ENCODE assay signal across 9 cellular contexts in the genomic region with DNA sequence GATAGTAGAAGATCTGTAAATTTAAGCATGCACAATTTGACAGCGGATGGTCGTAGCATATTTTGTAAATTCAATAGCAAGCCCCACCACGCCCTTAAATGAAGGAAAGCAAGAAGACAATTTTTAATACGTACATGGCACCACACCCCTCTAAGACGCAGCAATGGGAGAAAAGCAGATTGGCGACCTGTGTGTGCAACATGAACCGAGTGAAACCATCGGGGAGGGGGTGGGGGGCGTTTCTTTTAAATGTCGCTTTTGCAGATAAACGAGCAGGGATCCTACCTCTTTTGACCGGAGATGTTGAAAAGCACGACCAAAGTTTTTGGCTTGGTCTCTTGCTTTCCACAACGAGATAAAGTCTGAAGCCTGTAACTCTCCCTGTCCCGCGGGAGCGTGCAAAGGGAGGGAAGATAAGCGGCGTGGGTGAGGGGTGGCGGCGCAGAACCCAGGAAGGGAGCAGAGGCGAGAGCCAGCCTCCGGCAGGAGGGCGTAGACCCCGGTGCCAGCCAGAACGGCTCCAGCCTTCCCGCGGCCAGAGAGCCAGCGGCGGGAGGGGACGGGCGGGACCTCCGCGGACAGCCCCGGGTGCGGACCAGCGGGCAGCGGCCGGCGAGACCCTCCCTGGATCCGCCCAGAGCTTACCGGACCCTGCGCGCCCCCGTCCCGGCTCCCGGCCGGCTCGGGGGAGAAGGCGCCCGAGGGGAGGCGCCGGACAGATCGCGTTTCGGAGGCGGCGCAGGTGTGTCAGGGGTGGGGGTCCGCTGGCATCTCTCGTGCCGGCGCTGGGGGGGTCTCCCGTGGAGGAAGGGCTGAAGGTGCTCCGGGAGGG. TPM values are rescaled to one million over a fixed set of nuclear protein-coding genes. Genes with fewer than 3 reads are reported as not detected.
DNase-seq lines count a peak whose midpoint lies in the region; ATAC-seq, FAIRE-seq and TF ChIP-seq lines count a peak whose summit lies in the region.
"Had no signal": no experiment of that assay in that cellular context is flagged by ENCODE, and none has a peak within 500 bp of the region (broad histone marks: within the 10 kb centered on the region; RNA-seq: fewer than 3 reads in every experiment).

A gene with protein sequence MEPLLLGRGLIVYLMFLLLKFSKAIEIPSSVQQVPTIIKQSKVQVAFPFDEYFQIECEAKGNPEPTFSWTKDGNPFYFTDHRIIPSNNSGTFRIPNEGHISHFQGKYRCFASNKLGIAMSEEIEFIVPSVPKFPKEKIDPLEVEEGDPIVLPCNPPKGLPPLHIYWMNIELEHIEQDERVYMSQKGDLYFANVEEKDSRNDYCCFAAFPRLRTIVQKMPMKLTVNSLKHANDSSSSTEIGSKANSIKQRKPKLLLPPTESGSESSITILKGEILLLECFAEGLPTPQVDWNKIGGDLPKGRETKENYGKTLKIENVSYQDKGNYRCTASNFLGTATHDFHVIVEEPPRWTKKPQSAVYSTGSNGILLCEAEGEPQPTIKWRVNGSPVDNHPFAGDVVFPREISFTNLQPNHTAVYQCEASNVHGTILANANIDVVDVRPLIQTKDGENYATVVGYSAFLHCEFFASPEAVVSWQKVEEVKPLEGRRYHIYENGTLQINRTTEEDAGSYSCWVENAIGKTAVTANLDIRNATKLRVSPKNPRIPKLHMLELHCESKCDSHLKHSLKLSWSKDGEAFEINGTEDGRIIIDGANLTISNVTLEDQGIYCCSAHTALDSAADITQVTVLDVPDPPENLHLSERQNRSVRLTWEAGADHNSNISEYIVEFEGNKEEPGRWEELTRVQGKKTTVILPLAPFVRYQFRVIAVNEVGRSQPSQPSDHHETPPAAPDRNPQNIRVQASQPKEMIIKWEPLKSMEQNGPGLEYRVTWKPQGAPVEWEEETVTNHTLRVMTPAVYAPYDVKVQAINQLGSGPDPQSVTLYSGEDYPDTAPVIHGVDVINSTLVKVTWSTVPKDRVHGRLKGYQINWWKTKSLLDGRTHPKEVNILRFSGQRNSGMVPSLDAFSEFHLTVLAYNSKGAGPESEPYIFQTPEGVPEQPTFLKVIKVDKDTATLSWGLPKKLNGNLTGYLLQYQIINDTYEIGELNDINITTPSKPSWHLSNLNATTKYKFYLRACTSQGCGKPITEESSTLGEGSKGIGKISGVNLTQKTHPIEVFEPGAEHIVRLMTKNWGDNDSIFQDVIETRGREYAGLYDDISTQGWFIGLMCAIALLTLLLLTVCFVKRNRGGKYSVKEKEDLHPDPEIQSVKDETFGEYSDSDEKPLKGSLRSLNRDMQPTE (N-terminal part only) (plus strand): TSS at position 442 of the 832 bp plus-strand sequence. CDS start 123,014 bp downstream, outside the sequence.

- peak within 1 kb of the TSS; percentile 59 for H3K4me2 ChIP-seq in fibroblast of lung (ENCODE audit: extremely low read depth, insufficient read depth, low read length)

- H3K27ac ChIP-seq in fibroblast of lung (ENCODE audit: insufficient read depth, low read length): no peak within 1 kb of the TSS
- no peak within 1 kb of the TSS for H3K27ac ChIP-seq in pancreas
- H3K27ac ChIP-seq: HL-60 had no signal

- H3K4me3 ChIP-seq in fibroblast of lung (replicated peaks in 1 of 4; ENCODE audit: control extremely low read depth in 1 of 4, insufficient read depth in 1 of 4, low read depth in 3 of 4, low read length in 4 of 4) (peak within 1 kb of the TSS in 2 of 4 experiments; percentile 36 to 64), pancreas (peak within 1 kb of the TSS; percentile 6 to 56 (median 30))

- no peaks in the 10 kb centered on the region for H3K79me2 ChIP-seq in fibroblast of lung (ENCODE audit: control insufficient read depth, insufficient read depth, low read length)

- H3K36me3 ChIP-seq in fibroblast of lung (ENCODE audit: control insufficient read depth, insufficient read depth, low read length) (no peaks in the 10 kb centered on the region), pancreas (no peaks in the 10 kb centered on the region)

- TF ChIP-seq CTCF in fibroblast of lung (conservative IDR thresholded peaks at IDR 0.05 in 1 of 2, IDR thresholded peaks at IDR 0.05 in 1 of 2; ENCODE audit: low read depth in 1 of 2, low read length in 2 of 2) (no peak), pancreas (IDR thresholded peaks at IDR 0.05) (no peak)

- H2AFZ ChIP-seq in fibroblast of lung (ENCODE audit: low read length): no peak within 1 kb of the TSS

- no peaks in the 10 kb centered on the region for H4K20me1 ChIP-seq in fibroblast of lung (ENCODE audit: control insufficient read depth, extremely low read depth, insufficient read depth, low read length)

- intact Hi-C loops in pancreas (cut with DNase I): no loop called here

- FAIRE-seq in GM12892 (lab: Jason Lieb, UNC): no peak
- FAIRE-seq in pancreas (lab: Jason Lieb, UNC): no peak

- H3K9ac ChIP-seq in fibroblast of lung (ENCODE audit: insufficient read depth, low read length): no peak within 1 kb of the TSS

- 2 to 3% methylated on average over 37 to 64 of the region's 64 CpGs for WGBS in pancreas, 2 donors

- no peak for TF ChIP-seq POLR2A in GM12892 (IDR thresholded peaks at IDR 0.05; ENCODE audit: low read depth, low read length)

- ATAC-seq in pancreas (peak; percentile 38 to 67 (median 46)), HG02571 (IDR thresholded peaks at IDR 0.05; ENCODE audit: unreplicated experiment) (no peak)

- peak; percentile 17 for DNase-seq in GM12892 (ENCODE audit: insufficient read length)
- peak; percentile 39 to 49 for DNase-seq in NCI-H1930 (lab: John Stamatoyannopoulos, UW)
- peak in 1 of 2 donors; percentile 6 for DNase-seq in fibroblast of lung (ENCODE audit: low read depth in 2 of 2)
- peak in 3 of 6 donors; percentile 9 to 56 (median 29) for DNase-seq in pancreas
- no peak for DNase-seq in NCI-H446 (lab: John Stamatoyannopoulos, UW)
- DNase-seq in HPDE6-E6E7 (ENCODE audit: extremely low spot score): no peak
- no peak for DNase-seq in HuH-7 (ENCODE audit: low spot score)

- H3K27me3 ChIP-seq in fibroblast of lung (ENCODE audit: control insufficient read depth, insufficient read depth, low read length) (no peaks in the 10 kb centered on the region), pancreas (peaks cover 0 to 18% (median 10%) of the 10 kb centered on the region in 4 donors)

- H3K4me1 ChIP-seq in fibroblast of lung (ENCODE audit: control insufficient read depth, extremely low read depth, insufficient read depth, low read length): no peaks in the 10 kb centered on the region
- peaks cover 0 to 6% (median 4%) of the 10 kb centered on the region in 3 donors for H3K4me1 ChIP-seq in pancreas

- H3K9me3 ChIP-seq in fibroblast of lung (ENCODE audit: control insufficient read depth, insufficient read depth, low read depth, low read length): no peaks in the 10 kb centered on the region
- H3K9me3 ChIP-seq in pancreas: no peaks in the 10 kb centered on the region

RNA-seq across cellular contexts. Expression of the gene that starts here (rescaled TPM):
- polyA plus RNA-seq in GM12892 (2012; ENCODE audit: missing spikeins): 0.89 TPM
- 0.33 and 2.1 TPM in 2 replicates for total RNA-seq in fibroblast of lung
- polyA plus RNA-seq in fibroblast of lung: 0.01 and 0.07 TPM in 2 replicates
- 0.17 TPM in 1 of 2 replicates, not detected in the other for polyA plus RNA-seq in fibroblast of lung (2012)
- not detected in 2 replicates for polyA minus RNA-seq in fibroblast of lung (ENCODE audit: low replicate concordance)
- total RNA-seq in pancreas: 1 to 10 TPM in 5 of 6 donors, under 1 TPM in 1; 0.41 to 3.4 (median 2.3) TPM
- 1 to 10 TPM in 1 of 2 donors, under 1 TPM in 1; 0.23 to 1.9 TPM for polyA plus RNA-seq in pancreas

Comparison
In these comparisons a context has a peak if more than half of its experiments do, and no peak if none do; other contexts are left out.
1. DNase-seq: peak in GM12892 (single experiment) and NCI-H1930 (2 of 2); none in NCI-H446 (0 of 2), HPDE6-E6E7 (single experiment) and HuH-7 (single experiment).